Comparison of ENCODE assay signal across 31 cellular contexts in the genomic region with DNA sequence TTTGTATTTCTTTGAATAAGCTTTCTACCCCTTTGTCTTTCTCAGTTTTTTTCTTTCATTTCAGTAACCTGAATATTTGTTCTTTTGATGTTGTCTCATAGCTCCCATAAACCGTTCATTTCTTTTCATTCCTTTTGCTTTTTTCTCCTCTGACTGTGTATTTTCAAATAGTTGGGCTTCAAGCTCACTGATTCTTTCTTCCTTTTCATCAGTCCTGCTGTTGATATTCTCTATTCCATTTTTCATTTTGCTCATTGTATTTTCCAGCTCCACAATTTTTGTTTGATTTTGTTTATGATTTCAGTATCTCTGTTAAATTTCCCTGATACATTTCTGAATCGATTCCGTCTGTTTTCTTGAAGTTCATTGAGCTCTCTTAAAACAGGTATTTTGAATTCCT.
"Had no signal": no experiment of that assay in that cellular context is flagged by ENCODE, and none has a peak within 500 bp of the region (broad histone marks: within the 10 kb centered on the region; RNA-seq: fewer than 3 reads in every experiment).

No MANE protein-coding gene starts in this region.

- DNase-seq: activated CD4-positive, alpha-beta memory T cell treated with anti-CD3 and anti-CD28 coated beads for 36 hours; activated CD4-positive, alpha-beta T cell treated with anti-CD3 and anti-CD28 coated beads for 36 hours; activated CD4-positive, alpha-beta T cell treated with anti-CD3 and anti-CD28 coated beads, Interleukin-2, amount 10 ng/mL, durations not matched to agents 24 days and 14 days; activated CD4-positive, CD25-positive, alpha-beta regulatory T cell; activated CD4-positive, CD25-positive, alpha-beta regulatory T cell treated with anti-CD3 and anti-CD28 coated beads, Interleukin-2, amount 50 U/mL, for 72 hours; activated CD8-positive, alpha-beta memory T cell treated with anti-CD3 and anti-CD28 coated beads, Interleukin-2, amount 10 ng/mL, durations not matched to agents 7 days and 5 days; activated CD8-positive, alpha-beta memory T cell treated with anti-CD3 and anti-CD28 coated beads, Interleukin-2, amount 50 U/mL, for 4 hours; activated CD8-positive, alpha-beta T cell treated with anti-CD3 and anti-CD28 coated beads, Interleukin-2, amount 10 ng/mL, durations not matched to agents 7 days and 5 days; activated effector memory CD4-positive, alpha-beta T cell treated with anti-CD3 and anti-CD28 coated beads, Interleukin-2, amount 50 U/mL, for 16 hours; activated naive CD4-positive, alpha-beta T cell treated with anti-CD3 and anti-CD28 coated beads for 36 hours; activated naive CD8-positive, alpha-beta T cell treated with anti-CD3 and anti-CD28 coated beads for 36 hours; activated naive CD8-positive, alpha-beta T cell treated with anti-CD3 and anti-CD28 coated beads, Interleukin-2, amount 50 U/mL, for 24 hours; activated T-cell treated with anti-CD3 and anti-CD28 coated beads, Interleukin-2, amount 50 U/mL, for 1 hour; activated T-cell treated with anti-CD3 and anti-CD28 coated beads, Interleukin-2, amount 50 U/mL, for 48 hours; adrenal gland; amygdala; aorta; body of pancreas; caudate nucleus; cerebellar nuclear complex; colonic mucosa; effector CD8-positive, alpha-beta T cell; foreskin fibroblast; head of caudate nucleus; T-helper 2 cell had no signal

- H3K27ac Mint-ChIP-seq: activated CD4-positive, alpha-beta memory T cell treated with anti-CD3 and anti-CD28 coated beads for 36 hours; activated CD4-positive, alpha-beta T cell treated with anti-CD3 and anti-CD28 coated beads for 36 hours; activated CD4-positive, alpha-beta T cell treated with anti-CD3 and anti-CD28 coated beads, Interleukin-2, amount 10 ng/mL, durations not matched to agents 24 days and 14 days; activated CD8-positive, alpha-beta memory T cell treated with anti-CD3 and anti-CD28 coated beads, Interleukin-2, amount 10 ng/mL, durations not matched to agents 7 days and 5 days; activated CD8-positive, alpha-beta T cell treated with anti-CD3 and anti-CD28 coated beads, Interleukin-2, amount 10 ng/mL, durations not matched to agents 7 days and 5 days; activated naive CD4-positive, alpha-beta T cell treated with anti-CD3 and anti-CD28 coated beads for 36 hours; activated naive CD4-positive, alpha-beta T cell treated with anti-CD3 and anti-CD28 coated beads, Interleukin-2, amount 50 U/mL, for 24 hours; activated naive CD8-positive, alpha-beta T cell treated with anti-CD3 and anti-CD28 coated beads for 36 hours; activated naive CD8-positive, alpha-beta T cell treated with anti-CD3 and anti-CD28 coated beads, Interleukin-2, amount 50 U/mL, for 24 hours; activated T-helper 1 cell treated with anti-CD3 and anti-CD28 coated beads, Interleukin-12 subunit alpha, Interleukin-12 subunit beta, Interleukin-2, Interleukin-4 antibody, amounts not matched to agents 30 ng/mL and 10 ng/mL and 1 ng/mL, durations not matched to agents 14 hours and 24 hours and 36 hours; activated T-helper 2 cell treated with anti-CD3 and anti-CD28 coated beads, Interferon-gamma antibody, Interleukin-2, Interleukin-4, amounts not matched to agents 10 μg/mL and 5 μg/mL and 100 μg/mL, durations not matched to agents 14 hours and 24 hours and 36 hours had no signal

- H3K27me3 Mint-ChIP-seq: activated CD4-positive, alpha-beta memory T cell treated with anti-CD3 and anti-CD28 coated beads for 36 hours; activated CD4-positive, alpha-beta T cell treated with anti-CD3 and anti-CD28 coated beads for 36 hours; activated CD4-positive, alpha-beta T cell treated with anti-CD3 and anti-CD28 coated beads, Interleukin-2, amount 10 ng/mL, durations not matched to agents 24 days and 14 days; activated CD8-positive, alpha-beta memory T cell treated with anti-CD3 and anti-CD28 coated beads, Interleukin-2, amount 10 ng/mL, durations not matched to agents 7 days and 5 days; activated naive CD4-positive, alpha-beta T cell treated with anti-CD3 and anti-CD28 coated beads, Interleukin-2, amount 50 U/mL, for 24 hours; activated naive CD8-positive, alpha-beta T cell treated with anti-CD3 and anti-CD28 coated beads for 36 hours; activated naive CD8-positive, alpha-beta T cell treated with anti-CD3 and anti-CD28 coated beads, Interleukin-2, amount 50 U/mL, for 24 hours had no signal

- H3K4me3 ChIP-seq: adrenal gland, body of pancreas, colonic mucosa had no signal

- ATAC-seq: activated CD4-positive, alpha-beta T cell treated with anti-CD3 and anti-CD28 coated beads for 36 hours; activated CD8-positive, alpha-beta memory T cell treated with anti-CD3 and anti-CD28 coated beads, Interleukin-2, amount 10 ng/mL, durations not matched to agents 7 days and 5 days; activated CD8-positive, alpha-beta T cell treated with anti-CD3 and anti-CD28 coated beads, Interleukin-2, amount 10 ng/mL, durations not matched to agents 7 days and 5 days; activated naive CD8-positive, alpha-beta T cell treated with anti-CD3 and anti-CD28 coated beads, Interleukin-2, amount 50 U/mL, for 24 hours; body of pancreas; esophagus mucosa had no signal

- H3K4me3 Mint-ChIP-seq: activated CD4-positive, alpha-beta memory T cell treated with anti-CD3 and anti-CD28 coated beads for 36 hours; activated CD4-positive, alpha-beta T cell treated with anti-CD3 and anti-CD28 coated beads for 36 hours; activated CD4-positive, alpha-beta T cell treated with anti-CD3 and anti-CD28 coated beads, Interleukin-2, amount 10 ng/mL, durations not matched to agents 24 days and 14 days; activated CD8-positive, alpha-beta memory T cell treated with anti-CD3 and anti-CD28 coated beads, Interleukin-2, amount 10 ng/mL, durations not matched to agents 7 days and 5 days; activated CD8-positive, alpha-beta T cell treated with anti-CD3 and anti-CD28 coated beads, Interleukin-2, amount 10 ng/mL, durations not matched to agents 7 days and 5 days; activated naive CD4-positive, alpha-beta T cell treated with anti-CD3 and anti-CD28 coated beads for 36 hours; activated naive CD4-positive, alpha-beta T cell treated with anti-CD3 and anti-CD28 coated beads, Interleukin-2, amount 50 U/mL, for 24 hours; activated naive CD8-positive, alpha-beta T cell treated with anti-CD3 and anti-CD28 coated beads for 36 hours; activated naive CD8-positive, alpha-beta T cell treated with anti-CD3 and anti-CD28 coated beads, Interleukin-2, amount 50 U/mL, for 24 hours; activated T-helper 1 cell treated with anti-CD3 and anti-CD28 coated beads, Interleukin-12 subunit alpha, Interleukin-12 subunit beta, Interleukin-2, Interleukin-4 antibody, amounts not matched to agents 30 ng/mL and 10 ng/mL and 1 ng/mL, durations not matched to agents 14 hours and 24 hours and 36 hours had no signal

- H3K4me1 ChIP-seq: adrenal gland, body of pancreas, colonic mucosa had no signal

- H3K4me1 Mint-ChIP-seq: activated CD4-positive, alpha-beta T cell treated with anti-CD3 and anti-CD28 coated beads for 36 hours; activated CD4-positive, alpha-beta T cell treated with anti-CD3 and anti-CD28 coated beads, Interleukin-2, amount 10 ng/mL, durations not matched to agents 24 days and 14 days; activated naive CD8-positive, alpha-beta T cell treated with anti-CD3 and anti-CD28 coated beads for 36 hours had no signal

- H3K27ac ChIP-seq: adrenal gland, body of pancreas, colonic mucosa had no signal

- FAIRE-seq: endometrium, endothelial cell of umbilical vein had no signal

- H3K36me3 ChIP-seq: adrenal gland, colonic mucosa had no signal

- H3K9me3 ChIP-seq: colonic mucosa had no signal

- H3K27me3 ChIP-seq: adrenal gland, body of pancreas, colonic mucosa had no signal
